ENCODE assay signal across 1 cellular context in the genomic region with DNA sequence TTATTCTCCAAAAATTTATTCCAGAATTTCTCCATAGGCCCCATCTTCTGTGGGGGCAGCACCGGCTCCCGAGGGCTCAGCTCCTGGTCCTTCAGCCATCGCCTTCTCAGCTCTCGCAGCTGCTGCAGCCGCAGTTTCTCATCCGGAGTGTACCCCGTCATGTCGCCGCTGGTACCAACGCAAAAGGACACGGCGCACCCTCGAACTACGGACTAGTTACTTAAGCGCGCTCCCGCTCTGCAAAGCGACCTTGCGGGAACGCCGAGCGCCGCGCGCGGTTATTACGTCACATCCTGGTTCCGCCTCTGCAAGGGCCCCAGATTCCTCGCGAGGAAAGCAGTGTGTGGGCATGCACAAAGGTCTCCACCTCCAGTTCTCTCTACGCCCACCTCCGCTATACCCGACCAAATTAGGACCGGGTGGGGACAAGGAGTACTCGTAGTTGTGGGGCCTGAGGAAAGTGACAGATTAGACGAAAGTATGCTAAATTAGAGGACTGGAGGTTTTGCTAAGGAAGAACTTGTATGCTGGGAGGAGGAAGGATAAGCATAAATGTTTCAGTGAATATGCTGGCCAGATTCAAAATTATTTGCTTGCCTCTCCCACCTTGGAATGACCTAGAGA.
TF ChIP-seq lines count a peak whose summit lies in the region.

NDUFB6 (minus strand) TSS at position 260 of the 624 bp plus-strand sequence; CDS start at position 161, 99 bp downstream.

TF ChIP-seq in HepG2, 621 proteins besides CTCF, POLR2A, EP300 and RAD21 (continued from another document and continues in another):
- TF ChIP-seq, protein P1, sequence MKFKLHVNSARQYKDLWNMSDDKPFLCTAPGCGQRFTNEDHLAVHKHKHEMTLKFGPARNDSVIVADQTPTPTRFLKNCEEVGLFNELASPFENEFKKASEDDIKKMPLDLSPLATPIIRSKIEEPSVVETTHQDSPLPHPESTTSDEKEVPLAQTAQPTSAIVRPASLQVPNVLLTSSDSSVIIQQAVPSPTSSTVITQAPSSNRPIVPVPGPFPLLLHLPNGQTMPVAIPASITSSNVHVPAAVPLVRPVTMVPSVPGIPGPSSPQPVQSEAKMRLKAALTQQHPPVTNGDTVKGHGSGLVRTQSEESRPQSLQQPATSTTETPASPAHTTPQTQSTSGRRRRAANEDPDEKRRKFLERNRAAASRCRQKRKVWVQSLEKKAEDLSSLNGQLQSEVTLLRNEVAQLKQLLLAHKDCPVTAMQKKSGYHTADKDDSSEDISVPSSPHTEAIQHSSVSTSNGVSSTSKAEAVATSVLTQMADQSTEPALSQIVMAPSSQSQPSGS (CRISPR knock-in tag; IDR thresholded peaks at IDR 0.05) = peak; percentile 39; the same call in 1 of the 2 replicates
- no peak for TF ChIP-seq KAT2B (IDR thresholded peaks at IDR 0.05; ENCODE audit: borderline replicate concordance, low read depth, low read length)
- no peak for TF ChIP-seq ZNF749 (CRISPR knock-in tag; IDR thresholded peaks at IDR 0.05; ENCODE audit: borderline replicate concordance)
- TF ChIP-seq, protein P2, sequence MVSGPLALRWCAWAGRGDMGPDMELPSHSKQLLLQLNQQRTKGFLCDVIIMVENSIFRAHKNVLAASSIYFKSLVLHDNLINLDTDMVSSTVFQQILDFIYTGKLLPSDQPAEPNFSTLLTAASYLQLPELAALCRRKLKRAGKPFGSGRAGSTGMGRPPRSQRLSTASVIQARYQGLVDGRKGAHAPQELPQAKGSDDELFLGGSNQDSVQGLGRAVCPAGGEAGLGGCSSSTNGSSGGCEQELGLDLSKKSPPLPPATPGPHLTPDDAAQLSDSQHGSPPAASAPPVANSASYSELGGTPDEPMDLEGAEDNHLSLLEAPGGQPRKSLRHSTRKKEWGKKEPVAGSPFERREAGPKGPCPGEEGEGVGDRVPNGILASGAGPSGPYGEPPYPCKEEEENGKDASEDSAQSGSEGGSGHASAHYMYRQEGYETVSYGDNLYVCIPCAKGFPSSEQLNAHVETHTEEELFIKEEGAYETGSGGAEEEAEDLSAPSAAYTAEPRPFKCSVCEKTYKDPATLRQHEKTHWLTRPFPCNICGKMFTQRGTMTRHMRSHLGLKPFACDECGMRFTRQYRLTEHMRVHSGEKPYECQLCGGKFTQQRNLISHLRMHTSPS (CRISPR knock-in tag; IDR thresholded peaks at IDR 0.05; ENCODE audit: low read depth) = no peak
- no peak for TF ChIP-seq ZNF557 (CRISPR knock-in tag; IDR thresholded peaks at IDR 0.05)
- TF ChIP-seq POLR2G (IDR thresholded peaks at IDR 0.05; ENCODE audit: low read depth, low read length) = peak; percentile 94
- no peak for TF ChIP-seq ZFP41 (CRISPR knock-in tag; IDR thresholded peaks at IDR 0.05; ENCODE audit: borderline replicate concordance)
- peak; percentile 59; the same call in 1 of the 2 replicates for TF ChIP-seq ZNF674 (CRISPR knock-in tag; IDR thresholded peaks at IDR 0.05; ENCODE audit: low read depth)
- no peak for TF ChIP-seq SETDB1 (CRISPR knock-in tag; IDR thresholded peaks at IDR 0.05; ENCODE audit: borderline replicate concordance)
- no peak for TF ChIP-seq NKX3-1 (CRISPR knock-in tag; IDR thresholded peaks at IDR 0.05)
- TF ChIP-seq ZNF770 (CRISPR knock-in tag; IDR thresholded peaks at IDR 0.05) = no peak
- TF ChIP-seq ZMAT3 (CRISPR knock-in tag; conservative IDR thresholded peaks at IDR 0.05) = peak; percentile 60; the same call in 1 of the 2 replicates
- TF ChIP-seq, protein P3, sequence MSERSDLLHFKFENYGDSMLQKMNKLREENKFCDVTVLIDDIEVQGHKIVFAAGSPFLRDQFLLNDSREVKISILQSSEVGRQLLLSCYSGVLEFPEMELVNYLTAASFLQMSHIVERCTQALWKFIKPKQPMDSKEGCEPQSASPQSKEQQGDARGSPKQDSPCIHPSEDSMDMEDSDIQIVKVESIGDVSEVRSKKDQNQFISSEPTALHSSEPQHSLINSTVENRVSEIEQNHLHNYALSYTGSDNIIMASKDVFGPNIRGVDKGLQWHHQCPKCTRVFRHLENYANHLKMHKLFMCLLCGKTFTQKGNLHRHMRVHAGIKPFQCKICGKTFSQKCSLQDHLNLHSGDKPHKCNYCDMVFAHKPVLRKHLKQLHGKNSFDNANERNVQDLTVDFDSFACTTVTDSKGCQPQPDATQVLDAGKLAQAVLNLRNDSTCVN (CRISPR knock-in tag; IDR thresholded peaks at IDR 0.05; ENCODE audit: borderline replicate concordance) = no peak
- TF ChIP-seq ZNF7 (CRISPR knock-in tag; IDR thresholded peaks at IDR 0.05) = no peak
- peak; percentile 33; the same call in 1 of the 2 replicates for TF ChIP-seq ZKSCAN8 (CRISPR knock-in tag; IDR thresholded peaks at IDR 0.05; ENCODE audit: borderline replicate concordance)
- 0 out of 2 replicates have a peak, but pooled peaks have one; percentile 35 for TF ChIP-seq ZNF619 (CRISPR knock-in tag; IDR thresholded peaks at IDR 0.05)
- TF ChIP-seq DMAP1 (CRISPR knock-in tag; IDR thresholded peaks at IDR 0.05) = peak; percentile 87
- no peak for TF ChIP-seq CENPBD1 (CRISPR knock-in tag; IDR thresholded peaks at IDR 0.05; ENCODE audit: borderline replicate concordance, low read depth)
- TF ChIP-seq SMAD9 (CRISPR knock-in tag; IDR thresholded peaks at IDR 0.05) = no peak
- peak; percentile 93 for TF ChIP-seq KDM5A (IDR thresholded peaks at IDR 0.05; ENCODE audit: borderline replicate concordance, low read length)
- TF ChIP-seq ZNF644 (CRISPR knock-in tag; IDR thresholded peaks at IDR 0.05; ENCODE audit: low read depth) = no peak
- TF ChIP-seq KLF15 (CRISPR knock-in tag; IDR thresholded peaks at IDR 0.05; ENCODE audit: borderline replicate concordance) = no peak
- TF ChIP-seq PHF8 (CRISPR knock-in tag; IDR thresholded peaks at IDR 0.05) = peak; percentile 81
- no peak for TF ChIP-seq ZNF569 (CRISPR knock-in tag; IDR thresholded peaks at IDR 0.05; ENCODE audit: borderline replicate concordance)
- TF ChIP-seq JUNB (CRISPR knock-in tag; IDR thresholded peaks at IDR 0.05; ENCODE audit: borderline replicate concordance) = no peak
- peak; percentile 64 for TF ChIP-seq SRF (IDR thresholded peaks at IDR 0.05; ENCODE audit: low read depth, low read length)
- no peak for TF ChIP-seq ZNF33A (CRISPR knock-in tag; IDR thresholded peaks at IDR 0.05; ENCODE audit: borderline replicate concordance)
- peak; percentile 99 for TF ChIP-seq GABPB1 (CRISPR knock-in tag; IDR thresholded peaks at IDR 0.05)
- no peak for TF ChIP-seq MLLT10 (CRISPR knock-in tag; IDR thresholded peaks at IDR 0.05)
- TF ChIP-seq SNAPC4 (CRISPR knock-in tag; IDR thresholded peaks at IDR 0.05) = no peak
- TF ChIP-seq NFIB (CRISPR knock-in tag; IDR thresholded peaks at IDR 0.05; ENCODE audit: borderline replicate concordance) = no peak
- TF ChIP-seq ETV5 (CRISPR knock-in tag; IDR thresholded peaks at IDR 0.05; ENCODE audit: borderline replicate concordance) = peak; percentile 77
- TF ChIP-seq ARID5B (CRISPR knock-in tag; IDR thresholded peaks at IDR 0.05) = peak; percentile 76
- TF ChIP-seq ZNF615 (CRISPR knock-in tag; IDR thresholded peaks at IDR 0.05; ENCODE audit: borderline replicate concordance) = no peak
- peak; percentile 38; the same call in 1 of the 2 replicates for TF ChIP-seq SMAD3 (CRISPR knock-in tag; IDR thresholded peaks at IDR 0.05)
- TF ChIP-seq FOXA1 (IDR thresholded peaks at IDR 0.05) = no peak
- TF ChIP-seq FOXA1 (CRISPR knock-in tag; IDR thresholded peaks at IDR 0.05) = peak; percentile 45; the same call in 1 of the 2 replicates
- TF ChIP-seq CENPX (CRISPR knock-in tag; IDR thresholded peaks at IDR 0.05) = no peak
- TF ChIP-seq THYN1 (CRISPR knock-in tag; IDR thresholded peaks at IDR 0.05; ENCODE audit: borderline replicate concordance, low read depth) = no peak
- TF ChIP-seq EEA1 (CRISPR knock-in tag; IDR thresholded peaks at IDR 0.05; ENCODE audit: borderline replicate concordance) = no peak
- no peak for TF ChIP-seq XBP1 (CRISPR knock-in tag; IDR thresholded peaks at IDR 0.05)
- no peak for TF ChIP-seq ZNF251 (CRISPR knock-in tag; IDR thresholded peaks at IDR 0.05)
- TF ChIP-seq, protein P4, sequence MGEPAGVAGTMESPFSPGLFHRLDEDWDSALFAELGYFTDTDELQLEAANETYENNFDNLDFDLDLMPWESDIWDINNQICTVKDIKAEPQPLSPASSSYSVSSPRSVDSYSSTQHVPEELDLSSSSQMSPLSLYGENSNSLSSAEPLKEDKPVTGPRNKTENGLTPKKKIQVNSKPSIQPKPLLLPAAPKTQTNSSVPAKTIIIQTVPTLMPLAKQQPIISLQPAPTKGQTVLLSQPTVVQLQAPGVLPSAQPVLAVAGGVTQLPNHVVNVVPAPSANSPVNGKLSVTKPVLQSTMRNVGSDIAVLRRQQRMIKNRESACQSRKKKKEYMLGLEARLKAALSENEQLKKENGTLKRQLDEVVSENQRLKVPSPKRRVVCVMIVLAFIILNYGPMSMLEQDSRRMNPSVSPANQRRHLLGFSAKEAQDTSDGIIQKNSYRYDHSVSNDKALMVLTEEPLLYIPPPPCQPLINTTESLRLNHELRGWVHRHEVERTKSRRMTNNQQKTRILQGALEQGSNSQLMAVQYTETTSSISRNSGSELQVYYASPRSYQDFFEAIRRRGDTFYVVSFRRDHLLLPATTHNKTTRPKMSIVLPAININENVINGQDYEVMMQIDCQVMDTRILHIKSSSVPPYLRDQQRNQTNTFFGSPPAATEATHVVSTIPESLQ (CRISPR knock-in tag; conservative IDR thresholded peaks at IDR 0.05) = no peak
- no peak for TF ChIP-seq ZKSCAN5 (CRISPR knock-in tag; IDR thresholded peaks at IDR 0.05)
